Comparison of ENCODE assay signal across 11 cellular contexts in genomic region chr3:79015854-79016253, GRCh38.
DNase-seq lines count a peak whose midpoint lies in the region; ATAC-seq and TF ChIP-seq lines count a peak whose summit lies in the region.
"Had no signal": no experiment of that assay in that cellular context is flagged by ENCODE, and none has a peak within 500 bp of the region (broad histone marks: within the 10 kb centered on the region; RNA-seq: fewer than 3 reads in every experiment).

No MANE protein-coding gene starts in this region.

- H3K4me3 ChIP-seq in HFF-Myc (replicated peaks; ENCODE audit: low read depth, low read length) (peak overlapping the region; percentile 94), dorsolateral prefrontal cortex (peak overlapping the region in 54 of 59 donors; percentile 20 to 97 (median 85)), osteoblast (ENCODE audit: insufficient read depth, low read length) (peak overlapping the region; percentile 82)
- H3K4me3 ChIP-seq: body of pancreas had no signal

- H2AFZ ChIP-seq in osteoblast (ENCODE audit: low read length), result no peak overlapping the region

- peaks cover 25% of the 10 kb centered on the region for H4K20me1 ChIP-seq in osteoblast (ENCODE audit: insufficient read depth, low read length)

- H3K79me2 ChIP-seq in osteoblast (ENCODE audit: insufficient read depth, low read length), result peaks cover 63% of the 10 kb centered on the region

- no peak for TF ChIP-seq CTCF in HFF-Myc (IDR thresholded peaks at IDR 0.05; ENCODE audit: low read depth, low read length, missing control alignments)
- no peak for TF ChIP-seq CTCF in dorsolateral prefrontal cortex (IDR thresholded peaks at IDR 0.05 in 54 of 56, conservative IDR thresholded peaks at IDR 0.05 in 2 of 56; ENCODE audit: low read depth in 1 of 56, partially characterized antibody in 56 of 56)
- TF ChIP-seq CTCF in osteoblast (IDR thresholded peaks at IDR 0.05; ENCODE audit: extremely low read depth, low read depth, low read length), result no peak
- TF ChIP-seq CTCF in GM10248 (IDR thresholded peaks at IDR 0.05; ENCODE audit: control extremely low read depth, extremely low read depth, low read depth, missing control alignments), result no peak

- peak overlapping the region in 17 of 59 donors; percentile 1 to 91 (median 53) for H3K27ac ChIP-seq in dorsolateral prefrontal cortex
- H3K27ac ChIP-seq in osteoblast (ENCODE audit: low read depth, low read length), result no peak overlapping the region
- H3K27ac ChIP-seq: body of pancreas, transverse colon had no signal

- peak; percentile 6 for DNase-seq in NCI-H510A treated with DMSO at 0.1 percent for 48 hours (lab: John Stamatoyannopoulos, UW)
- no peak for DNase-seq in NCI-H510A (lab: John Stamatoyannopoulos, UW)
- no peak for DNase-seq in HFF-Myc (ENCODE audit: extremely low read depth, low read depth)
- DNase-seq in dorsolateral prefrontal cortex, result no peak
- DNase-seq in osteoblast (ENCODE audit: insufficient read length, low spot score, missing footprints), result peak; percentile 21
- DNase-seq in mesenteric fat pad (ENCODE audit: low spot score), result no peak
- DNase-seq in GM10248 (ENCODE audit: extremely low spot score), result no peak
- DNase-seq: body of pancreas, DND-41, transverse colon had no signal

- intact Hi-C loops in dorsolateral prefrontal cortex (cut with DNase I), result loop anchor here (5.0 to 10.0 kb wide), 6 partner anchors 39 to 354 kb away; no protein-coding TSS in a partner anchor

- H3K36me3 ChIP-seq in osteoblast (ENCODE audit: insufficient read depth, low read length), result no peaks in the 10 kb centered on the region
- H3K36me3 ChIP-seq: transverse colon had no signal

- POLR2A ChIA-PET in GM10248 (lab: Yijun Ruan, JAX), result no interaction called here

- CTCF ChIA-PET in GM10248 (lab: Yijun Ruan, JAX), result interaction anchor here (1.0 to 1.4 kb wide), 3 partner anchors 8 to 58 kb away, joined by 3 to 5 read pairs (median 3); no protein-coding TSS in a partner anchor

- peaks cover 23% of the 10 kb centered on the region for H3K4me1 ChIP-seq in osteoblast (ENCODE audit: insufficient read depth, low read length)

- H3K27me3 ChIP-seq in dorsolateral prefrontal cortex, result no peaks in the 10 kb centered on the region
- no peaks in the 10 kb centered on the region for H3K27me3 ChIP-seq in osteoblast (ENCODE audit: insufficient read depth, low read length)

- no peak for ATAC-seq in GM21447 (IDR thresholded peaks at IDR 0.05; ENCODE audit: unreplicated experiment)
- ATAC-seq: body of pancreas had no signal

- H3K4me2 ChIP-seq in osteoblast (ENCODE audit: insufficient read depth, low read length), result peak overlapping the region; percentile 100

- H3K9me3 ChIP-seq in osteoblast (ENCODE audit: low read depth, low read length), result no peaks in the 10 kb centered on the region
- H3K9me3 ChIP-seq: body of pancreas, transverse colon had no signal

Comparison
In these comparisons a context has a peak if more than half of its experiments do, and no peak if none do; other contexts are left out.
1. DNase-seq: peak in NCI-H510A treated with DMSO at 0.1 percent for 48 hours (single experiment) and osteoblast (single experiment); none in NCI-H510A (single experiment), HFF-Myc (single experiment), dorsolateral prefrontal cortex (0 of 10), mesenteric fat pad (single experiment) and GM10248 (single experiment).
2. Peak in every context shown above with its lines, with median percentiles within 50 percentile points of each other: H3K4me3 ChIP-seq.